ENCODE assay signal across 18 cellular contexts in the genomic region with DNA sequence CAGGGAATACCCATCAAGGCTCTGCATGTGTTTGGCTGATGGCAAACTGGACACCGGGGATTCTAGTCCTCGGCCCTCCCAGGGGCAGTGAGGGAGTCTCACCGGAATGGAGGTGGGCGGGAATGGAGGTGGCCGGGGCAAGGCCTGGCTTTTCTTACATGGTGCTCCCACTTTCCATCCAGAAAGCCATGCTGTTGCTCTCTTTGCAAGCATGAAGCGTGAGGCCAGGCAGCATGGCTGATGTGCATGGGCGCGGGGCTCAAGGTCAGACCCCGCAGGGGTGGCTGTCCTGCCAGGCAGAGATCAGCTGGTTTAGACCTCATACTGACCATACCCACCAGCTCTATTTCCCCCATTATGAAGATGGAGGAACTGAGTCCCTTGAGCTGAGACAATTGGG.
"Had no signal": no experiment of that assay in that cellular context is flagged by ENCODE, and none has a peak within 500 bp of the region (broad histone marks: within the 10 kb centered on the region; RNA-seq: fewer than 3 reads in every experiment).

No MANE protein-coding gene starts in this region.

- H3K4me1 Mint-ChIP-seq: activated naive CD8-positive, alpha-beta T cell treated with anti-CD3 and anti-CD28 coated beads for 36 hours had no signal

- H3K27me3 Mint-ChIP-seq: activated CD8-positive, alpha-beta T cell treated with anti-CD3 and anti-CD28 coated beads for 36 hours; activated naive CD8-positive, alpha-beta T cell treated with anti-CD3 and anti-CD28 coated beads for 36 hours; activated T-cell treated with anti-CD3 and anti-CD28 coated beads, Interleukin-2, amount 50 U/mL, for 24 hours had no signal

- H3K36me3 Mint-ChIP-seq: activated naive CD8-positive, alpha-beta T cell treated with anti-CD3 and anti-CD28 coated beads for 36 hours had no signal

- DNase-seq: activated CD4-positive, alpha-beta T cell treated with anti-CD3 and anti-CD28 coated beads for 4 hours; activated CD8-positive, alpha-beta T cell treated with anti-CD3 and anti-CD28 coated beads for 36 hours; activated gamma-delta T cell; activated naive CD4-positive, alpha-beta T cell treated with anti-CD3 and anti-CD28 coated beads for 36 hours; activated naive CD8-positive, alpha-beta T cell treated with anti-CD3 and anti-CD28 coated beads for 36 hours; activated T-cell treated with anti-CD3 and anti-CD28 coated beads, Interleukin-2, amount 50 U/mL, for 24 hours; brain microvascular endothelial cell; NCI-H1048; NCI-H146; NCI-H187 treated with DMSO at 0.1 percent for 48 hours; NCI-H2081 treated with DMSO at 0.1 percent for 48 hours; NCI-H446; NCI-H524; Peyer's patch; SHP77 had no signal

- H3K27ac Mint-ChIP-seq: activated CD8-positive, alpha-beta T cell treated with anti-CD3 and anti-CD28 coated beads for 36 hours; activated naive CD4-positive, alpha-beta T cell treated with anti-CD3 and anti-CD28 coated beads for 36 hours; activated naive CD8-positive, alpha-beta T cell treated with anti-CD3 and anti-CD28 coated beads for 36 hours; activated T-cell treated with anti-CD3 and anti-CD28 coated beads, Interleukin-2, amount 50 U/mL, for 24 hours; activated T-helper 1 cell treated with anti-CD3 and anti-CD28 coated beads, Interleukin-12 subunit alpha, Interleukin-12 subunit beta, Interleukin-2, Interleukin-4 antibody, amounts not matched to agents 30 ng/mL and 10 ng/mL and 1 ng/mL, durations not matched to agents 14 hours and 24 hours and 36 hours; T-helper 1 cell treated with Interleukin-12 subunit alpha and Interleukin-12 subunit beta and Interleukin-4 antibody, amounts not matched to agents 30 μg/mL and 1 μg/mL, for 36 hours had no signal

- H3K4me3 Mint-ChIP-seq: activated CD8-positive, alpha-beta T cell treated with anti-CD3 and anti-CD28 coated beads for 36 hours; activated naive CD4-positive, alpha-beta T cell treated with anti-CD3 and anti-CD28 coated beads for 36 hours; activated naive CD8-positive, alpha-beta T cell treated with anti-CD3 and anti-CD28 coated beads for 36 hours; activated T-cell treated with anti-CD3 and anti-CD28 coated beads, Interleukin-2, amount 50 U/mL, for 24 hours; activated T-helper 1 cell treated with anti-CD3 and anti-CD28 coated beads, Interleukin-12 subunit alpha, Interleukin-12 subunit beta, Interleukin-2, Interleukin-4 antibody, amounts not matched to agents 30 ng/mL and 10 ng/mL and 1 ng/mL, durations not matched to agents 14 hours and 24 hours and 36 hours; T-helper 1 cell treated with Interleukin-12 subunit alpha and Interleukin-12 subunit beta and Interleukin-4 antibody, amounts not matched to agents 30 μg/mL and 1 μg/mL, for 36 hours had no signal

- ATAC-seq: activated CD4-positive, CD25-positive, alpha-beta regulatory T cell treated with anti-CD3 and anti-CD28 coated beads, Interleukin-2, amount 50 U/mL, for 24 hours; activated CD8-positive, alpha-beta T cell treated with anti-CD3 and anti-CD28 coated beads for 36 hours had no signal

- H3K9me3 Mint-ChIP-seq: activated CD8-positive, alpha-beta T cell treated with anti-CD3 and anti-CD28 coated beads for 36 hours; activated naive CD4-positive, alpha-beta T cell treated with anti-CD3 and anti-CD28 coated beads for 36 hours; activated naive CD8-positive, alpha-beta T cell treated with anti-CD3 and anti-CD28 coated beads for 36 hours; activated T-cell treated with anti-CD3 and anti-CD28 coated beads, Interleukin-2, amount 50 U/mL, for 24 hours; activated T-helper 1 cell treated with anti-CD3 and anti-CD28 coated beads, Interleukin-12 subunit alpha, Interleukin-12 subunit beta, Interleukin-2, Interleukin-4 antibody, amounts not matched to agents 30 ng/mL and 10 ng/mL and 1 ng/mL, durations not matched to agents 14 hours and 24 hours and 36 hours; T-helper 1 cell treated with Interleukin-12 subunit alpha and Interleukin-12 subunit beta and Interleukin-4 antibody, amounts not matched to agents 30 μg/mL and 1 μg/mL, for 36 hours had no signal
